20 cellular contexts compared by ENCODE assay signal in genomic region chr10:78621183-78621789, GRCh38.
DNase-seq lines count a peak whose midpoint lies in the region; ATAC-seq, FAIRE-seq and TF ChIP-seq lines count a peak whose summit lies in the region.
"Had no signal": no experiment of that assay in that cellular context is flagged by ENCODE, and none has a peak within 500 bp of the region (broad histone marks: within the 10 kb centered on the region; RNA-seq: fewer than 3 reads in every experiment).

No MANE protein-coding gene starts in this region.

- peaks cover 24% of the 10 kb centered on the region for H3K4me1 ChIP-seq in HepG2 (ENCODE audit: insufficient read depth, low read length)
- H3K4me1 ChIP-seq in right lobe of liver, result no peaks in the 10 kb centered on the region
- H3K4me1 ChIP-seq in endodermal cell (ENCODE audit: control insufficient read depth, insufficient read depth, low read length), result peaks cover 5% of the 10 kb centered on the region
- peaks cover 11 to 49% (median 23%) of the 10 kb centered on the region in 4 donors for H3K4me1 ChIP-seq in stomach

- H4K20me1 ChIP-seq in HepG2 (ENCODE audit: insufficient read depth, low read length), result no peaks in the 10 kb centered on the region

- CTCF ChIA-PET in HepG2 (lab: Yijun Ruan, JAX; ENCODE audit: low intra/inter-chr PET ratio, low total read pairs), result no interaction called here

- TF ChIP-seq RAD21 in HepG2 (CRISPR knock-in tag; IDR thresholded peaks at IDR 0.05), result no peak

- no peaks in the 10 kb centered on the region for H3K79me2 ChIP-seq in HepG2 (ENCODE audit: insufficient read depth, low read length)

- POLR2A ChIA-PET in HepG2 (lab: Yijun Ruan, JAX), result no interaction called here

- FAIRE-seq in HepG2 (lab: Jason Lieb, UNC), result no peak
- FAIRE-seq: keratinocyte had no signal

- peaks cover 0 to 3% of the 10 kb centered on the region in 2 experiments; a peak in 3 of 5 replicates for H3K27me3 ChIP-seq in HepG2 (ENCODE audit: control insufficient read depth in 1 of 2, insufficient read depth in 2 of 2, low read length in 2 of 2)
- no peaks in the 10 kb centered on the region for H3K27me3 ChIP-seq in right lobe of liver
- no peaks in the 10 kb centered on the region for H3K27me3 ChIP-seq in endodermal cell (ENCODE audit: control insufficient read depth, insufficient read depth, low read length, poor library complexity, severe bottlenecking)
- no peaks in the 10 kb centered on the region for H3K27me3 ChIP-seq in stomach

- no peak for TF ChIP-seq EP300 in HepG2 (IDR thresholded peaks at IDR 0.05; ENCODE audit: low read depth in 2 of 2, low read length in 2 of 2)
- no peak for TF ChIP-seq EP300 in HepG2 (CRISPR knock-in tag; IDR thresholded peaks at IDR 0.05; ENCODE audit: borderline replicate concordance)
- TF ChIP-seq EP300 in stomach (IDR thresholded peaks at IDR 0.05), result no peak

- in situ Hi-C loops in HepG2 (cut with HindIII; ENCODE audit: extremely low pct_ligation_motif_present, low pct_unique_long_range_greater_than_20kb), result no loop called here

- H3K27ac Mint-ChIP-seq in endodermal cell, result no peak overlapping the region
- H3K27ac Mint-ChIP-seq: activated CD8-positive, alpha-beta T cell treated with anti-CD3 and anti-CD28 coated beads, Interleukin-2, amount 10 ng/mL, durations not matched to agents 7 days and 5 days; activated naive CD8-positive, alpha-beta T cell treated with anti-CD3 and anti-CD28 coated beads, Interleukin-2, amount 50 U/mL, for 24 hours; activated T-helper 1 cell treated with anti-CD3 and anti-CD28 coated beads, Interleukin-12 subunit alpha, Interleukin-12 subunit beta, Interleukin-2, Interleukin-4 antibody, amounts not matched to agents 30 ng/mL and 10 ng/mL and 1 ng/mL, durations not matched to agents 14 hours and 24 hours and 36 hours; CD4-positive, CD25-positive, alpha-beta regulatory T cell; HFFc6 had no signal

- peaks cover 6% of the 10 kb centered on the region for H3K27me3 Mint-ChIP-seq in endodermal cell (ENCODE audit: insufficient read depth)

- H3K4me2 ChIP-seq in HepG2 (ENCODE audit: low read depth, low read length), result no peak overlapping the region

- H3K4me1 Mint-ChIP-seq in endodermal cell, result peaks cover 15% of the 10 kb centered on the region
- H3K4me1 Mint-ChIP-seq: activated naive CD8-positive, alpha-beta T cell treated with anti-CD3 and anti-CD28 coated beads, Interleukin-2, amount 50 U/mL, for 24 hours; CD4-positive, CD25-positive, alpha-beta regulatory T cell had no signal

- H3K4me3 ChIP-seq in HepG2 (replicated peaks in 1 of 3; ENCODE audit: insufficient read depth in 1 of 3, low read depth in 2 of 3, low read length in 3 of 3) (no peak overlapping the region), right lobe of liver (no peak overlapping the region), endodermal cell (ENCODE audit: low read length) (no peak overlapping the region), stomach (no peak overlapping the region)
- H3K4me3 ChIP-seq: heart right ventricle had no signal

- no peak overlapping the region for H2AFZ ChIP-seq in HepG2 (ENCODE audit: low read length)

- no TSS peak for BruUV-seq in HepG2 (replicated peaks; lab: Mats Ljungman, UMichigan)

- no peak for ATAC-seq in HepG2
- ATAC-seq in right lobe of liver, result no peak
- ATAC-seq in GM21515 (IDR thresholded peaks at IDR 0.05; ENCODE audit: unreplicated experiment), result no peak
- ATAC-seq: activated CD8-positive, alpha-beta T cell treated with anti-CD3 and anti-CD28 coated beads, Interleukin-2, amount 10 ng/mL, durations not matched to agents 7 days and 5 days; activated naive CD8-positive, alpha-beta T cell treated with anti-CD3 and anti-CD28 coated beads, Interleukin-2, amount 50 U/mL, for 24 hours; heart right ventricle had no signal

- WGBS in HepG2 (ENCODE audit: low lambda C conversion rate), result 29% methylated on average over 7 of the region's 7 CpGs
- 72% methylated on average over 3 of the region's 7 CpGs for WGBS in right lobe of liver (ENCODE audit: insufficient coverage, low coverage, low lambda C conversion rate, missing lambda C conversion rate)
- WGBS in endodermal cell (ENCODE audit: insufficient coverage in 1 of 2, insufficient read length in 1 of 2), 2 experiments, result 94 to 98% methylated on average over 7 of the region's 7 CpGs
- whole genome bisulfite sequencing in stomach, 5 donors, result 22 to 54% (median 25%) methylated on average over 7 of the region's 7 CpGs

- H3K9me3 ChIP-seq in HepG2 (ENCODE audit: low read length) (no peaks in the 10 kb centered on the region), right lobe of liver (no peaks in the 10 kb centered on the region), endodermal cell (ENCODE audit: control insufficient read depth, low read length) (no peaks in the 10 kb centered on the region), stomach (no peaks in the 10 kb centered on the region)
- H3K9me3 ChIP-seq: heart right ventricle had no signal

- TF ChIP-seq POLR2A in HepG2 (IDR thresholded peaks at IDR 0.05; ENCODE audit: insufficient read depth in 1 of 2, low read depth in 2 of 2, low read length in 2 of 2), result no peak
- TF ChIP-seq POLR2A in right lobe of liver (IDR thresholded peaks at IDR 0.05), result no peak
- TF ChIP-seq POLR2A in stomach (IDR thresholded peaks at IDR 0.05), result no peak

- H3K36me3 ChIP-seq in HepG2 (replicated peaks in 1 of 2; ENCODE audit: control insufficient read depth in 1 of 2, insufficient read depth in 2 of 2, low read length in 2 of 2) (no peaks in the 10 kb centered on the region), right lobe of liver (no peaks in the 10 kb centered on the region), endodermal cell (ENCODE audit: control insufficient read depth, insufficient read depth, low read length) (no peaks in the 10 kb centered on the region), stomach (no peaks in the 10 kb centered on the region)
- H3K36me3 ChIP-seq: heart right ventricle had no signal

- no peak for TF ChIP-seq CTCF in HepG2 (CRISPR knock-in tag; IDR thresholded peaks at IDR 0.05)
- TF ChIP-seq CTCF in right lobe of liver (IDR thresholded peaks at IDR 0.05), result no peak
- no peak for TF ChIP-seq CTCF in endodermal cell (conservative IDR thresholded peaks at IDR 0.05)
- TF ChIP-seq CTCF in stomach (IDR thresholded peaks at IDR 0.05), result no peak

- no peaks in the 10 kb centered on the region for H3K9me3 Mint-ChIP-seq in endodermal cell
- H3K9me3 Mint-ChIP-seq: activated naive CD8-positive, alpha-beta T cell treated with anti-CD3 and anti-CD28 coated beads, Interleukin-2, amount 50 U/mL, for 24 hours; activated T-helper 1 cell treated with anti-CD3 and anti-CD28 coated beads, Interleukin-12 subunit alpha, Interleukin-12 subunit beta, Interleukin-2, Interleukin-4 antibody, amounts not matched to agents 30 ng/mL and 10 ng/mL and 1 ng/mL, durations not matched to agents 14 hours and 24 hours and 36 hours; HFFc6 had no signal

- H3K4me3 Mint-ChIP-seq in endodermal cell, result no peak overlapping the region
- H3K4me3 Mint-ChIP-seq: activated CD8-positive, alpha-beta T cell treated with anti-CD3 and anti-CD28 coated beads, Interleukin-2, amount 10 ng/mL, durations not matched to agents 7 days and 5 days; activated naive CD8-positive, alpha-beta T cell treated with anti-CD3 and anti-CD28 coated beads, Interleukin-2, amount 50 U/mL, for 24 hours; activated T-helper 1 cell treated with anti-CD3 and anti-CD28 coated beads, Interleukin-12 subunit alpha, Interleukin-12 subunit beta, Interleukin-2, Interleukin-4 antibody, amounts not matched to agents 30 ng/mL and 10 ng/mL and 1 ng/mL, durations not matched to agents 14 hours and 24 hours and 36 hours; CD4-positive, CD25-positive, alpha-beta regulatory T cell; HFFc6 had no signal

- intact Hi-C loops in HepG2 (cut with micrococcal nuclease; ENCODE audit: unreplicated experiment) (no loop called here), right lobe of liver (cut with DNase I) (no loop called here), stomach (cut with DNase I; ENCODE audit: low total_unique reads) (no loop called here)

- DNase-seq in HepG2 (ENCODE audit: low spot score) (peak; percentile 36), right lobe of liver (no peak), NCI-H748 (lab: John Stamatoyannopoulos, UW; ENCODE audit: unreplicated experiment) (peak; percentile 96), endodermal cell (peak; percentile 18), stomach (peak; percentile 48), HuH-7.5 (ENCODE audit: low spot score) (no peak)
- DNase-seq in stimulated activated CD4-positive, alpha-beta T cell treated with anti-CD3 and anti-CD28 coated beads, Interleukin-1b, Interleukin-23, amount 100 ng/mL, for 48 hours, result no peak
- DNase-seq: ACHN; activated CD4-positive, CD25-positive, alpha-beta regulatory T cell; activated CD8-positive, alpha-beta T cell treated with anti-CD3 and anti-CD28 coated beads, Interleukin-2, amount 10 ng/mL, durations not matched to agents 7 days and 5 days; activated naive CD8-positive, alpha-beta T cell treated with anti-CD3 and anti-CD28 coated beads, Interleukin-2, amount 50 U/mL, for 24 hours; CD4-positive, CD25-positive, alpha-beta regulatory T cell; effector CD4-positive, alpha-beta T cell; heart right ventricle; HFFc6; stimulated activated CD4-positive, alpha-beta T cell treated with anti-CD3 and anti-CD28 coated beads, Interleukin-2, amount 100 ng/mL, for 24 hours; T-helper 2 cell had no signal

- H3K9ac ChIP-seq in HepG2 (ENCODE audit: insufficient read depth, low read depth, low read length), result no peak overlapping the region
- no peak overlapping the region for H3K9ac ChIP-seq in endodermal cell (ENCODE audit: extremely low read depth, low read length, poor library complexity, severe bottlenecking)

- H3K27ac ChIP-seq in HepG2 (ENCODE audit: extremely low read length, insufficient read depth, low read length) (no peak overlapping the region), right lobe of liver (no peak overlapping the region), endodermal cell (ENCODE audit: low read depth, low read length) (no peak overlapping the region), stomach (no peak overlapping the region)
- H3K27ac ChIP-seq: heart right ventricle had no signal

- no peaks in the 10 kb centered on the region for H3K36me3 Mint-ChIP-seq in endodermal cell (ENCODE audit: low read depth)
- H3K36me3 Mint-ChIP-seq: CD4-positive, CD25-positive, alpha-beta regulatory T cell had no signal

TF ChIP-seq in HepG2, 621 proteins besides CTCF, POLR2A, EP300 and RAD21:
- TF ChIP-seq, protein P1, sequence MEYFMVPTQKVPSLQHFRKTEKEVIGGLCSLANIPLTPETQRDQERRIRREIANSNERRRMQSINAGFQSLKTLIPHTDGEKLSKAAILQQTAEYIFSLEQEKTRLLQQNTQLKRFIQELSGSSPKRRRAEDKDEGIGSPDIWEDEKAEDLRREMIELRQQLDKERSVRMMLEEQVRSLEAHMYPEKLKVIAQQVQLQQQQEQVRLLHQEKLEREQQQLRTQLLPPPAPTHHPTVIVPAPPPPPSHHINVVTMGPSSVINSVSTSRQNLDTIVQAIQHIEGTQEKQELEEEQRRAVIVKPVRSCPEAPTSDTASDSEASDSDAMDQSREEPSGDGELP (IDR thresholded peaks at IDR 0.05; ENCODE audit: borderline replicate concordance, low read depth), result peak; percentile 65; the same call in 1 of the 2 replicates
- TF ChIP-seq, protein P2, sequence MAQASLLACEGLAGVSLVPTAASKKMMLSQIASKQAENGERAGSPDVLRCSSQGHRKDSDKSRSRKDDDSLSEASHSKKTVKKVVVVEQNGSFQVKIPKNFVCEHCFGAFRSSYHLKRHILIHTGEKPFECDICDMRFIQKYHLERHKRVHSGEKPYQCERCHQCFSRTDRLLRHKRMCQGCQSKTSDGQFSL (CRISPR knock-in tag; IDR thresholded peaks at IDR 0.05), result no peak

Comparison
In these comparisons a context has a peak if more than half of its experiments do, and no peak if none do; other contexts are left out.
1. DNase-seq: peak in HepG2 (single experiment), NCI-H748 (single experiment), endodermal cell (single experiment) and stomach (single experiment); none in right lobe of liver (0 of 3), HuH-7.5 (single experiment) and stimulated activated CD4-positive, alpha-beta T cell treated with anti-CD3 and anti-CD28 coated beads, Interleukin-1b, Interleukin-23, amount 100 ng/mL, for 48 hours (single experiment).